ENCODE assay signal across 1 cellular context in genomic region chr12:93427779-93428564, GRCh38.
TF ChIP-seq lines count a peak whose summit lies in the region.

No MANE protein-coding gene starts in this region.

TF ChIP-seq in HepG2, 621 proteins besides CTCF, POLR2A, EP300 and RAD21:
- TF ChIP-seq SKIL (CRISPR knock-in tag; IDR thresholded peaks at IDR 0.05; ENCODE audit: borderline replicate concordance) (no peak), ZBTB46 (CRISPR knock-in tag; IDR thresholded peaks at IDR 0.05; ENCODE audit: borderline replicate concordance) (no peak), SYNCRIP (IDR thresholded peaks at IDR 0.05; ENCODE audit: insufficient read depth, low read depth, low read length) (no peak), JUNB (CRISPR knock-in tag; IDR thresholded peaks at IDR 0.05; ENCODE audit: borderline replicate concordance) (no peak), THAP9 (CRISPR knock-in tag; IDR thresholded peaks at IDR 0.05; ENCODE audit: borderline replicate concordance) (no peak), NFATC3 (CRISPR knock-in tag; IDR thresholded peaks at IDR 0.05) (no peak), MATR3 (CRISPR knock-in tag; IDR thresholded peaks at IDR 0.05) (no peak), ZNF891 (CRISPR knock-in tag; IDR thresholded peaks at IDR 0.05) (no peak), ZFP36L2 (CRISPR knock-in tag; IDR thresholded peaks at IDR 0.05) (no peak), NR1H2 (CRISPR knock-in tag; IDR thresholded peaks at IDR 0.05; ENCODE audit: borderline replicate concordance, low read depth) (no peak), FOXC1 (CRISPR knock-in tag; IDR thresholded peaks at IDR 0.05; ENCODE audit: borderline replicate concordance) (no peak), HNF4A (CRISPR knock-in tag; IDR thresholded peaks at IDR 0.05) (no peak), PHF8 (CRISPR knock-in tag; IDR thresholded peaks at IDR 0.05) (no peak), PCBP2 (optimal IDR thresholded peaks at IDR 0.05; ENCODE audit: low read depth, low read length, poor library complexity, severe bottlenecking) (no peak), NCOA1 (CRISPR knock-in tag; IDR thresholded peaks at IDR 0.05) (no peak), TBL1XR1 (IDR thresholded peaks at IDR 0.05; ENCODE audit: borderline replicate concordance, low read length, partially characterized antibody) (no peak)
